ENCODE assay signal across 30 cellular contexts in the genomic region with DNA sequence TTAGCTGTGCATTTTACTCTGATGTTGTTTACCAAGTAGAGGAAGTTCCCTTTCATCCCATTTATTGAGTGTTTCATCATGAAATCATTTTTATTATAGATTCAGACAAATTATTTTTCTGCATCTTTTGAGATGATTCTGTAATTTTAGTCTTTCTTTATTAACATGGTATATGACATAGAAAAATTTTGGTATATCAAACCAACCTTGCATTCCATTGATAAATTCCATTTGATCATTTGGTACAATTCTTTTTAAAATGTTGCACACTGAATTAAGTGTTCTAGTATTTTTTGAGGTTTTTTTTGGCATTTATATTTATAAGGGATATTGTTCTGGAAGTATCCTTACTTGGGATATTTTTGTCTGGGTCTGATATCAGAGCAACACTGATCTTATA.
"Had no signal": no experiment of that assay in that cellular context is flagged by ENCODE, and none has a peak within 500 bp of the region (broad histone marks: within the 10 kb centered on the region; RNA-seq: fewer than 3 reads in every experiment).

No MANE protein-coding gene starts in this region.

- H3K27ac ChIP-seq: adrenal gland, body of pancreas, brain microvascular endothelial cell, breast epithelium, VCaP had no signal

- H3K36me3 ChIP-seq: adrenal gland, brain microvascular endothelial cell, breast epithelium had no signal

- DNase-seq: activated B cell treated with CpG ODN at 0.5 μM for 24 hours; activated CD4-positive, alpha-beta memory T cell treated with anti-CD3 and anti-CD28 coated beads for 36 hours; activated CD4-positive, alpha-beta T cell treated with anti-CD3 and anti-CD28 coated beads for 4 hours; activated CD4-positive, alpha-beta T cell treated with anti-CD3 and anti-CD28 coated beads, Interleukin-2, amount 50 U/mL, for 1 hour; activated CD4-positive, alpha-beta T cell treated with anti-CD3 and anti-CD28 coated beads, Interleukin-2, amount 50 U/mL, for 4 hours; activated CD4-positive, CD25-positive, alpha-beta regulatory T cell treated with anti-CD3 and anti-CD28 coated beads, Interleukin-2, amount 50 U/mL, for 72 hours; activated CD8-positive, alpha-beta memory T cell treated with anti-CD3 and anti-CD28 coated beads, Interleukin-2, amount 50 U/mL, for 4 hours; activated CD8-positive, alpha-beta T cell treated with anti-CD3 and anti-CD28 coated beads for 36 hours; activated effector memory CD4-positive, alpha-beta T cell treated with anti-CD3 and anti-CD28 coated beads, Interleukin-2, amount 50 U/mL, for 16 hours; activated gamma-delta T cell treated with Interleukin-2 at 50 U/mL for 16 hours; activated naive CD4-positive, alpha-beta T cell; activated naive CD4-positive, alpha-beta T cell treated with anti-CD3 and anti-CD28 coated beads for 36 hours; activated naive CD4-positive, alpha-beta T cell treated with anti-CD3 and anti-CD28 coated beads, Interleukin-2, amount 50 U/mL, for 16 hours; activated naive CD8-positive, alpha-beta T cell treated with anti-CD3 and anti-CD28 coated beads for 36 hours; activated T-cell treated with anti-CD3 and anti-CD28 coated beads for 4 hours; activated T-cell treated with anti-CD3 and anti-CD28 coated beads, Interleukin-2, amount 50 U/mL, for 1 hour; activated T-cell treated with anti-CD3 and anti-CD28 coated beads, Interleukin-2, amount 50 U/mL, for 4 hours; activated T-cell treated with anti-CD3 and anti-CD28 coated beads, Interleukin-2, amount 50 U/mL, for 72 hours; adrenal gland; amniotic stem cell; aorta; body of pancreas; brain microvascular endothelial cell; central memory CD4-positive, alpha-beta T cell; T-helper 2 cell; T-helper 9 cell had no signal

- ATAC-seq: activated CD8-positive, alpha-beta T cell treated with anti-CD3 and anti-CD28 coated beads for 36 hours; activated naive CD4-positive, alpha-beta T cell treated with anti-CD3 and anti-CD28 coated beads, Interleukin-2, amount 50 U/mL, for 72 hours; activated T-cell treated with anti-CD3 and anti-CD28 coated beads, Interleukin-2, amount 50 U/mL, for 4 hours; activated T-cell treated with anti-CD3 and anti-CD28 coated beads, Interleukin-2, amount 50 U/mL, for 72 hours; activated T-helper 17 cell treated with anti-CD3 and anti-CD28 coated beads, Interleukin-2, amount 50 U/mL, for 72 hours; body of pancreas had no signal

- H3K4me3 ChIP-seq: adrenal gland, body of pancreas, breast epithelium had no signal

- H3K4me1 ChIP-seq: breast epithelium had no signal

- H3K27me3 ChIP-seq: adrenal gland, body of pancreas, brain microvascular endothelial cell, breast epithelium had no signal
